Comparison of ENCODE assay signal across 8 cellular contexts in the genomic region with DNA sequence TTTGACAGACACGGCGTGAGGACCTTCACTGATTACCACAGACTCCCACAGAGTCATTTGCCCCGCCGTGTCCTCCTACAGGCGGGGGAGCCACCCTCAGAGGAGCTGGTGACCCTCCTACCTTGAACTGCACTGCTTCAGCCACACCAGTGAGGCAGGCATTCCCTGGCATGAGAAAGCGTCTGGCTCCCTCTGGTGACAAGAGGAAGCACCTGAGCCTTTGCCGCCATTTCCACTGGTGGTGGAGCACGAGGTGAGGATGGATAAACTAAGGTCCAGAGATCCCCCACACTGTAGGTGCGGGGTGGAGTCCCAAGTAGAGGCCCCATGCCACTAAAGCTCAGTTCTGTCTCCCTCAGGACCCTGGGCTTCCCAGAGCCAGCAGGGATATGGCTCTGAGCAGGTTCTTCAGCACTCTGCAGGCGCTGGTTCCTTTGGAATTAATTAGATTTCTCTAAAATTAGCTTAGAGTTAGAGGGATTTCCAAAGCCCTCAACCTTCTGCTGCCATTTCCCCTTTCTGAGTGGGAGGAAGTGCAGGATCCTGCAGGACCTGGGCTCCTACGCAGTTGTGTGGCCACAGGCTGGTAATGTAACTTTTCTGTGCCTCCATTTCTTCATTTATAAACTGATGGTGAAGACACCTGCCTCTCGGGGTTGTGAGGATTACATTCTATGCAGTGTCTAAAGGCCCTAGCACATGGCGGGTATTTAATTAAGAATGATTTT.
A peak's percentile ranks its signal among the peaks of the same experiment; 100 is the strongest.
DNase-seq lines count a peak whose midpoint lies in the region; ATAC-seq, FAIRE-seq and TF ChIP-seq lines count a peak whose summit lies in the region.

No MANE protein-coding gene starts in this region.

- no peaks in the 10 kb centered on the region for H4K20me1 ChIP-seq in KMS-11 (ENCODE audit: insufficient read depth)

- FAIRE-seq in D721Med (lab: Jason Lieb, UNC): no peak

- intact Hi-C loops in head of caudate nucleus (cut with DNase I): loop anchor here (5.0 to 10.0 kb wide), 4 partner anchors 103 to 775 kb away; a partner anchor contains a TSS

- no peak overlapping the region for H3K27ac Mint-ChIP-seq in progenitor cell of endocrine pancreas

- H3K4me2 ChIP-seq in KMS-11: no peak overlapping the region

- peak overlapping the region; percentile 38; the same call in 1 of the 2 replicates for H2AFZ ChIP-seq in KMS-11 (ENCODE audit: low read depth)

- DNase-seq in D721Med (ENCODE audit: insufficient read length, low spot score): peak; percentile 68
- no peak for DNase-seq in RWPE2 (ENCODE audit: low spot score)
- DNase-seq in activated naive CD4-positive, alpha-beta T cell (lab: John Stamatoyannopoulos, UW): peak; percentile 7 to 38 (median 16)
- DNase-seq in head of caudate nucleus: peak; percentile 56 to 90 (median 78)
- peak; percentile 65 for DNase-seq in progenitor cell of endocrine pancreas (ENCODE audit: low spot score, unreplicated experiment)
- no peak for DNase-seq in KG1 (lab: John Stamatoyannopoulos, UW)

- H3K4me1 ChIP-seq in KMS-11 (ENCODE audit: low read depth, poor library complexity, severe bottlenecking) (no peaks in the 10 kb centered on the region), RWPE2 (ENCODE audit: insufficient read depth, poor library complexity, severe bottlenecking) (peaks cover 7% of the 10 kb centered on the region)

- ATAC-seq in GM21390 (IDR thresholded peaks at IDR 0.05; ENCODE audit: unreplicated experiment): peak; percentile 61
- ATAC-seq in RWPE2 (ENCODE audit: low read depth): peak; percentile 76

- H3K4me1 Mint-ChIP-seq in progenitor cell of endocrine pancreas (ENCODE audit: low read depth): no peaks in the 10 kb centered on the region

- H3K36me3 Mint-ChIP-seq in progenitor cell of endocrine pancreas (ENCODE audit: insufficient read depth): no peaks in the 10 kb centered on the region

- peaks cover 25% of the 10 kb centered on the region for H3K27me3 Mint-ChIP-seq in progenitor cell of endocrine pancreas

- H3K9me3 ChIP-seq in RWPE2 (ENCODE audit: severe bottlenecking): no peaks in the 10 kb centered on the region

- H3K36me3 ChIP-seq in KMS-11 (ENCODE audit: insufficient read depth) (no peaks in the 10 kb centered on the region), RWPE2 (ENCODE audit: low read depth) (no peaks in the 10 kb centered on the region)

- no peak overlapping the region for H3K4me3 ChIP-seq in KMS-11 (IDR thresholded peaks at IDR 0.05; ENCODE audit: insufficient read depth, low read depth, low read length)
- H3K4me3 ChIP-seq in RWPE2 (ENCODE audit: severe bottlenecking): no peak overlapping the region

- no peak overlapping the region for H3K4me3 Mint-ChIP-seq in progenitor cell of endocrine pancreas (ENCODE audit: low read depth)

- H3K9ac ChIP-seq in KMS-11: no peak overlapping the region

- peak; percentile 86 for TF ChIP-seq CTCF in D721Med (IDR thresholded peaks at IDR 0.05; ENCODE audit: insufficient read depth, missing control alignments)
- peak; percentile 77 for TF ChIP-seq CTCF in KMS-11 (conservative IDR thresholded peaks at IDR 0.05; ENCODE audit: low read depth, low read length)
- TF ChIP-seq CTCF in RWPE2 (IDR thresholded peaks at IDR 0.05; ENCODE audit: poor library complexity, severe bottlenecking): peak; percentile 98
- TF ChIP-seq CTCF in progenitor cell of endocrine pancreas (IDR thresholded peaks at IDR 0.05; ENCODE audit: unreplicated experiment): peak; percentile 81

- H3K27me3 ChIP-seq in KMS-11 (ENCODE audit: insufficient read depth, low read depth): no peaks in the 10 kb centered on the region
- no peaks in the 10 kb centered on the region for H3K27me3 ChIP-seq in RWPE2 (ENCODE audit: insufficient read depth, poor library complexity, severe bottlenecking)

- no peaks in the 10 kb centered on the region for H3K9me3 Mint-ChIP-seq in progenitor cell of endocrine pancreas (ENCODE audit: low read depth)

- no peaks in the 10 kb centered on the region for H3K79me2 ChIP-seq in KMS-11 (ENCODE audit: insufficient read depth, low read depth)

- H3K27ac ChIP-seq in KMS-11: no peak overlapping the region
- H3K27ac ChIP-seq in RWPE2 (ENCODE audit: poor library complexity, severe bottlenecking): no peak overlapping the region

Comparison
In these comparisons a context has a peak if more than half of its experiments do, and no peak if none do; other contexts are left out.
1. DNase-seq: peak in D721Med (single experiment), activated naive CD4-positive, alpha-beta T cell (4 of 4), head of caudate nucleus (42 of 42) and progenitor cell of endocrine pancreas (single experiment); none in RWPE2 (single experiment) and KG1 (single experiment).
2. Peak in every context shown above with its lines, with median percentiles within 50 percentile points of each other: CTCF ChIP-seq.